Comparison of ENCODE assay signal across 1 cellular context in genomic region chr18:44961288-44961687, GRCh38.
TF ChIP-seq lines count a peak whose summit lies in the region.

No MANE protein-coding gene starts in this region.

TF ChIP-seq in GM12878, 131 proteins besides CTCF, POLR2A, EP300 and RAD21 (continued from another document):
- TF ChIP-seq, protein P1, sequence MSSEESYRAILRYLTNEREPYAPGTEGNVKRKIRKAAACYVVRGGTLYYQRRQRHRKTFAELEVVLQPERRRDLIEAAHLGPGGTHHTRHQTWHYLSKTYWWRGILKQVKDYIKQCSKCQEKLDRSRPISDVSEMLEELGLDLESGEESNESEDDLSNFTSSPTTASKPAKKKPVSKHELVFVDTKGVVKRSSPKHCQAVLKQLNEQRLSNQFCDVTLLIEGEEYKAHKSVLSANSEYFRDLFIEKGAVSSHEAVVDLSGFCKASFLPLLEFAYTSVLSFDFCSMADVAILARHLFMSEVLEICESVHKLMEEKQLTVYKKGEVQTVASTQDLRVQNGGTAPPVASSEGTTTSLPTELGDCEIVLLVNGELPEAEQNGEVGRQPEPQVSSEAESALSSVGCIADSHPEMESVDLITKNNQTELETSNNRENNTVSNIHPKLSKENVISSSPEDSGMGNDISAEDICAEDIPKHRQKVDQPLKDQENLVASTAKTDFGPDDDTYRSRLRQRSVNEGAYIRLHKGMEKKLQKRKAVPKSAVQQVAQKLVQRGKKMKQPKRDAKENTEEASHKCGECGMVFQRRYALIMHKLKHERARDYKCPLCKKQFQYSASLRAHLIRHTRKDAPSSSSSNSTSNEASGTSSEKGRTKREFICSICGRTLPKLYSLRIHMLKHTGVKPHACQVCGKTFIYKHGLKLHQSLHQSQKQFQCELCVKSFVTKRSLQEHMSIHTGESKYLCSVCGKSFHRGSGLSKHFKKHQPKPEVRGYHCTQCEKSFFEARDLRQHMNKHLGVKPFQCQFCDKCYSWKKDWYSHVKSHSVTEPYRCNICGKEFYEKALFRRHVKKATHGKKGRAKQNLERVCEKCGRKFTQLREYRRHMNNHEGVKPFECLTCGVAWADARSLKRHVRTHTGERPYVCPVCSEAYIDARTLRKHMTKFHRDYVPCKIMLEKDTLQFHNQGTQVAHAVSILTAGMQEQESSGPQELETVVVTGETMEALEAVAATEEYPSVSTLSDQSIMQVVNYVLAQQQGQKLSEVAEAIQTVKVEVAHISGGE (CRISPR knock-in tag; IDR thresholded peaks at IDR 0.05): no peak
- TF ChIP-seq ETV6 (conservative IDR thresholded peaks at IDR 0.05 in 1 of 2, IDR thresholded peaks at IDR 0.05 in 1 of 2; ENCODE audit: borderline replicate concordance in 1 of 2, low read depth in 1 of 2) (no peak), NR2C1 (IDR thresholded peaks at IDR 0.05) (no peak), CBFB (IDR thresholded peaks at IDR 0.05; ENCODE audit: low read depth) (no peak), REST (IDR thresholded peaks at IDR 0.05; ENCODE audit: low read depth, low read length) (no peak)
